In genomic region chr7:69632280-69632679, GRCh38 we compare ENCODE assay signal across 23 cellular contexts.
"Had no signal": no experiment of that assay in that cellular context is flagged by ENCODE, and none has a peak within 500 bp of the region (broad histone marks: within the 10 kb centered on the region; RNA-seq: fewer than 3 reads in every experiment).

No MANE protein-coding gene starts in this region.

- H3K36me3 ChIP-seq: left ventricle myocardium inferior, ovary, right atrium auricular region, suprapubic skin, thoracic aorta, tibial artery, upper lobe of right lung had no signal

- H3K27me3 Mint-ChIP-seq: memory B cell; naive thymus-derived CD4-positive, alpha-beta T cell; natural killer cell treated with Interleukin-12 subunit alpha and Interleukin-12 subunit beta and Interleukin-15 and Interleukin-18, amount 100 ng/mL, for 72 hours; progenitor cell of endocrine pancreas had no signal

- H3K4me1 ChIP-seq: suprapubic skin, tibial artery had no signal

- DNase-seq: hypothalamus; immature natural killer cell; left ventricle myocardium inferior; midbrain; mucosa of descending colon; naive thymus-derived CD4-positive, alpha-beta T cell; ovary; stimulated activated CD4-positive, alpha-beta T cell treated with anti-CD3 and anti-CD28 coated beads, Interleukin-12 subunit alpha, Interleukin-12 subunit beta, amount 100 ng/mL, for 4 hours; stimulated activated CD4-positive, alpha-beta T cell treated with anti-CD3 and anti-CD28 coated beads, Interleukin-15, amount 100 ng/mL, for 24 hours; stimulated activated CD4-positive, alpha-beta T cell treated with anti-CD3 and anti-CD28 coated beads, Interleukin-2, amount 100 ng/mL, for 24 hours; stimulated activated CD4-positive, alpha-beta T cell treated with anti-CD3 and anti-CD28 coated beads, Interleukin-4, amount 100 ng/mL, for 1 hour; stimulated activated naive CD4-positive, alpha-beta T cell; tibial artery; upper lobe of right lung had no signal

- H3K4me3 ChIP-seq: left ventricle myocardium inferior, lung, mucosa of descending colon, ovary, right atrium auricular region, skin epidermis, suprapubic skin, thoracic aorta, tibial artery, upper lobe of right lung had no signal

- H3K27ac ChIP-seq: left ventricle myocardium inferior, ovary, right atrium auricular region, skin epidermis, suprapubic skin, thoracic aorta, tibial artery, upper lobe of right lung had no signal

- H3K9me3 ChIP-seq: left ventricle myocardium inferior, mucosa of descending colon, ovary, right atrium auricular region, suprapubic skin, thoracic aorta, tibial artery, upper lobe of right lung had no signal

- H3K27me3 ChIP-seq: ovary, right atrium auricular region, suprapubic skin, tibial artery, upper lobe of right lung had no signal

- ATAC-seq: mucosa of descending colon; naive thymus-derived CD4-positive, alpha-beta T cell; natural killer cell treated with Interleukin-12 subunit alpha and Interleukin-12 subunit beta and Interleukin-15 and Interleukin-18, amount 100 ng/mL, for 72 hours; upper lobe of right lung had no signal

- H3K4me3 Mint-ChIP-seq: immature natural killer cell; memory B cell; naive thymus-derived CD4-positive, alpha-beta T cell; natural killer cell treated with Interleukin-12 subunit alpha and Interleukin-12 subunit beta and Interleukin-15 and Interleukin-18, amount 100 ng/mL, for 72 hours; stimulated activated naive CD8-positive, alpha-beta T cell treated with anti-CD3 and anti-CD28 coated beads, Interleukin-15, Interleukin-2, amounts not matched to agents 100 ng/mL and 50 ng/mL, for 24 hours had no signal

- H3K36me3 Mint-ChIP-seq: immature natural killer cell; memory B cell; naive thymus-derived CD4-positive, alpha-beta T cell; natural killer cell treated with Interleukin-12 subunit alpha and Interleukin-12 subunit beta and Interleukin-15 and Interleukin-18, amount 100 ng/mL, for 72 hours had no signal

- H3K9me3 Mint-ChIP-seq: immature natural killer cell; memory B cell; natural killer cell treated with Interleukin-12 subunit alpha and Interleukin-12 subunit beta and Interleukin-15 and Interleukin-18, amount 100 ng/mL, for 72 hours; stimulated activated naive CD8-positive, alpha-beta T cell treated with anti-CD3 and anti-CD28 coated beads, Interleukin-15, Interleukin-2, amounts not matched to agents 100 ng/mL and 50 ng/mL, for 24 hours had no signal

- H3K27ac Mint-ChIP-seq: memory B cell; naive thymus-derived CD4-positive, alpha-beta T cell; natural killer cell treated with Interleukin-12 subunit alpha and Interleukin-12 subunit beta and Interleukin-15 and Interleukin-18, amount 100 ng/mL, for 72 hours; progenitor cell of endocrine pancreas; stimulated activated naive CD8-positive, alpha-beta T cell treated with anti-CD3 and anti-CD28 coated beads, Interleukin-15, Interleukin-2, amounts not matched to agents 100 ng/mL and 50 ng/mL, for 24 hours had no signal
